8 cellular contexts compared by ENCODE assay signal in the genomic region with DNA sequence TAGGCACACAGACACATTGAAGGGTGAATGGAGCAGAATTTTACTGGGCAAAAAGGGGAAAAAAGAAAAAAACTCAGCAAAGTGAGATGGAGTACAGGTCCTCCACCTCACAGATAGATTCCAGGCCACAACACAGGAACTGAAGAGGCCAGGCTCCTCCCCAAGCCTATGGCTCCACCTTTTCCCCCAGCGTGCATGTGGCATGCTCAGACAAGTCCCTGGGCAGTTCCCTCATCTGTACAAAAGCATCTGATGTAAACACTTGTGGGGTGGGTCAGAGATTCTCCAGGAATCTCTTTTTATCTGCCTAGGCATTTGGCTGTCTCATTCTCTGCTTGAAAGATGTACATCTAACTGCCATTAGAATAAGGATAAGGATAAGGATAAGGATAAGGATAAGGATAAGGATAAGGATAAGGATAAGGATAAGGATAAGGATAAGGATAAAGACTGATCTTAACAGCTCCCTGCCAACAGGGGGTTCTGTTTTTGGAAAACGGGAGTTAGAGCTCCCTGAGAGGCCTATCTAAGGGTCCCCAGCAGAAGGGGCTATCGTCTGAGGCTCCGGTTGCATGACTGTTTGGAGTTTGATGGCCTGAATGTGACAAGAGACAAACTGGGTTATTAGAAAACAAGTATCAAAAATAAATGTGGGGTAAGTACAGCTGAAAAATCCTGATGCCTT. TPM values are rescaled to one million over a fixed set of nuclear protein-coding genes. Genes with fewer than 3 reads are reported as not detected.
DNase-seq lines count a peak whose midpoint lies in the region; ATAC-seq, FAIRE-seq and TF ChIP-seq lines count a peak whose summit lies in the region.

No MANE protein-coding gene starts in this region.

- no peak overlapping the region for H4K91ac ChIP-seq in H1 (replicated peaks; ENCODE audit: insufficient read length, low read length)

- H4K5ac ChIP-seq in H1 (ENCODE audit: insufficient read length, low read depth, low read length): no peak overlapping the region

- no peaks in the 10 kb centered on the region for H3K27me3 ChIP-seq in H1 (replicated peaks in 1 of 4; ENCODE audit: control insufficient read depth in 3 of 4, extremely low read depth in 1 of 4, insufficient read depth in 3 of 4, low read length in 3 of 4)
- H3K27me3 ChIP-seq in Peyer's patch: no peaks in the 10 kb centered on the region

- no peaks in the 10 kb centered on the region for H3K79me1 ChIP-seq in H1 (ENCODE audit: low read depth, low read length)

- in situ Hi-C loops in KBM-7 (cut with MboI; ENCODE audit: low pct_unique_long_range_greater_than_20kb, low sequenced_read_pairs): no loop called here

- H3K36me3 ChIP-seq in H1 (ENCODE audit: control insufficient read depth in 2 of 4, insufficient read depth in 4 of 4, low read length in 3 of 4): no peaks in the 10 kb centered on the region
- H3K36me3 ChIP-seq in Peyer's patch: no peaks in the 10 kb centered on the region

- POLR2A ChIA-PET in H1 (lab: Charles Lee; ENCODE audit: partially characterized antibody): no interaction called here

- H4K20me1 ChIP-seq in H1 (replicated peaks in 1 of 2; ENCODE audit: control insufficient read depth in 1 of 2, insufficient read depth in 2 of 2, low read length in 2 of 2): no peaks in the 10 kb centered on the region

- no peak overlapping the region for H4K8ac ChIP-seq in H1 (ENCODE audit: extremely low read depth, insufficient read depth, low read length)

- no peak for TF ChIP-seq EP300 in H1 (IDR thresholded peaks at IDR 0.05; ENCODE audit: borderline replicate concordance in 1 of 2, low read depth in 2 of 2, low read length in 2 of 2)

- no peak overlapping the region for H3K14ac ChIP-seq in H1 (ENCODE audit: insufficient read length)

- no peak for TF ChIP-seq CTCF in H1 (IDR thresholded peaks at IDR 0.05; ENCODE audit: control extremely low read depth in 1 of 3, insufficient read depth in 1 of 3, low read depth in 1 of 3, low read length in 3 of 3)
- no peak for TF ChIP-seq CTCF in Peyer's patch (IDR thresholded peaks at IDR 0.05)

- H3K4me3 ChIP-seq in H1 (ENCODE audit: extremely low read depth in 1 of 4, insufficient read depth in 2 of 4, low read depth in 3 of 4, low read length in 4 of 4) (no peak overlapping the region), Peyer's patch (no peak overlapping the region)

- no peak overlapping the region for H3K4ac ChIP-seq in H1 (replicated peaks; ENCODE audit: insufficient read length, low read depth, low read length)

- H2AFZ ChIP-seq in H1 (ENCODE audit: low read length): peak overlapping the region; percentile 99

- 86% methylated on average over 4 of the region's 4 CpGs; no CpG with 5 or more reads in 1 of the 2 experiments for WGBS in H1 (ENCODE audit: extremely low coverage in 1 of 2, insufficient coverage in 1 of 2, insufficient read length in 1 of 2, insufficient replicate concordance in 2 of 2, low coverage in 1 of 2, low lambda C conversion rate in 2 of 2, missing lambda C conversion rate in 1 of 2), 2 experiments

- CTCF ChIA-PET in H1 (lab: Charles Lee; ENCODE audit: partially characterized antibody): interaction anchor here (0.9 to 1.5 kb wide), 2 partner anchors 10 to 20 kb away, joined by 3 read pairs; no protein-coding TSS in a partner anchor

- ATAC-seq in GM21360 (IDR thresholded peaks at IDR 0.05; ENCODE audit: unreplicated experiment) (peak; percentile 83), Right ventricle myocardium superior (ENCODE audit: poor library complexity) (no peak)

- no peak overlapping the region for H2BK120ac ChIP-seq in H1 (replicated peaks; ENCODE audit: low read depth, low read length)

- no peaks in the 10 kb centered on the region for H3K23me2 ChIP-seq in H1 (ENCODE audit: low read depth, low read length)

- no peak overlapping the region for H3K23ac ChIP-seq in H1 (ENCODE audit: insufficient read length)

- H3K79me2 ChIP-seq in H1 (ENCODE audit: control insufficient read depth in 1 of 2, insufficient read depth in 2 of 2, low read length in 2 of 2): no peaks in the 10 kb centered on the region

- intact Hi-C loops in Right ventricle myocardium superior (cut with DNase I): no loop called here

- H3K18ac ChIP-seq in H1 (ENCODE audit: extremely low read depth, low read length): no peak overlapping the region

- H3K9ac ChIP-seq in H1 (replicated peaks in 1 of 4; ENCODE audit: extremely low read depth in 1 of 4, low read depth in 3 of 4, low read length in 3 of 4): no peak overlapping the region

- no peak for FAIRE-seq in H1 (lab: Jason Lieb, UNC)

- DNase-seq in CMK (ENCODE audit: low read depth): peak; percentile 11
- DNase-seq in KBM-7: peak; percentile 45
- no peak for DNase-seq in H1 (ENCODE audit: low read depth in 1 of 2, low spot score in 2 of 2)
- DNase-seq in SW480 (ENCODE audit: low spot score): no peak
- DNase-seq in NCI-H2227 treated with DMSO at 0.1 percent for 48 hours (lab: John Stamatoyannopoulos, UW): no peak
- DNase-seq in Right ventricle myocardium superior: no peak
- DNase-seq in Peyer's patch: no peak

- 0 out of 7 replicates have a peak, but pooled peaks cover 0 to 5% (median 1%) of the 10 kb centered on the region in 4 experiments for H3K4me1 ChIP-seq in H1 (replicated peaks in 1 of 4; ENCODE audit: control insufficient read depth in 3 of 4, insufficient read depth in 4 of 4, low read length in 3 of 4)
- no peaks in the 10 kb centered on the region for H3K4me1 ChIP-seq in Peyer's patch

- peaks cover 0 to 3% of the 10 kb centered on the region in 2 experiments; a peak in 1 of 4 replicates for H3K9me3 ChIP-seq in H1 (ENCODE audit: insufficient read depth in 2 of 2, low read depth in 1 of 2, low read length in 1 of 2)
- no peaks in the 10 kb centered on the region for H3K9me3 ChIP-seq in Peyer's patch

- no peak overlapping the region for H2BK15ac ChIP-seq in H1 (ENCODE audit: low read length)

- H3K4me2 ChIP-seq in H1 (ENCODE audit: insufficient read depth in 1 of 2, low read depth in 2 of 2, low read length in 2 of 2): no peak overlapping the region

- H3K56ac ChIP-seq in H1 (replicated peaks; ENCODE audit: insufficient read length, low read depth, low read length): no peak overlapping the region

- H2BK20ac ChIP-seq in H1 (ENCODE audit: low read length): no peak overlapping the region

- H2AK5ac ChIP-seq in H1 (ENCODE audit: low read depth, low read length): no peak overlapping the region

- H2BK12ac ChIP-seq in H1 (ENCODE audit: low read depth, low read length): no peak overlapping the region

- TF ChIP-seq RAD21 in H1 (IDR thresholded peaks at IDR 0.05 in 1 of 2, conservative IDR thresholded peaks at IDR 0.05 in 1 of 2; ENCODE audit: low read depth in 2 of 2, low read length in 2 of 2): no peak

- TF ChIP-seq POLR2A in H1 (IDR thresholded peaks at IDR 0.05; ENCODE audit: control extremely low read depth in 1 of 2, low read depth in 2 of 2, low read length in 2 of 2): no peak
- TF ChIP-seq POLR2A in Peyer's patch (IDR thresholded peaks at IDR 0.05): no peak

- H2BK5ac ChIP-seq in H1 (ENCODE audit: low read depth, low read length): no peak overlapping the region

- no peak overlapping the region for H3K27ac ChIP-seq in H1 (ENCODE audit: low read depth, low read length)
- no peak overlapping the region for H3K27ac ChIP-seq in Peyer's patch

TF ChIP-seq in H1, 55 proteins besides CTCF, POLR2A, EP300 and RAD21:
- TF ChIP-seq CHD2 (IDR thresholded peaks at IDR 0.05; ENCODE audit: low read length) (no peak), SIN3A (conservative IDR thresholded peaks at IDR 0.05 in 1 of 2, IDR thresholded peaks at IDR 0.05 in 1 of 2; ENCODE audit: low read depth in 1 of 2, low read length in 2 of 2) (no peak), SIRT6 (IDR thresholded peaks at IDR 0.05; ENCODE audit: low read length) (no peak), JUND (IDR thresholded peaks at IDR 0.05; ENCODE audit: low read length) (no peak), CREB1 (IDR thresholded peaks at IDR 0.05) (no peak), SUZ12 (IDR thresholded peaks at IDR 0.05; ENCODE audit: low read length) (no peak), SAP30 (IDR thresholded peaks at IDR 0.05; ENCODE audit: insufficient read depth, insufficient replicate concordance, low read length) (no peak), CBX5 (IDR thresholded peaks at IDR 0.05; ENCODE audit: low read depth, low read length) (no peak), ZNF274 (IDR thresholded peaks at IDR 0.05; ENCODE audit: borderline replicate concordance, extremely low read depth, low read length) (no peak), TEAD4 (IDR thresholded peaks at IDR 0.05; ENCODE audit: low read depth, low read length) (no peak), NANOG (IDR thresholded peaks at IDR 0.05; ENCODE audit: insufficient read depth, low read depth, low read length, poor library complexity, severe bottlenecking) (no peak), KDM4A (IDR thresholded peaks at IDR 0.05; ENCODE audit: low read depth, low read length, severe bottlenecking) (no peak), FOSL1 (IDR thresholded peaks at IDR 0.05; ENCODE audit: insufficient read depth, low read depth, low read length) (no peak), GABPA (IDR thresholded peaks at IDR 0.05; ENCODE audit: borderline replicate concordance, insufficient read depth, low read length) (no peak), HDAC6 (IDR thresholded peaks at IDR 0.05; ENCODE audit: low read depth, low read length) (no peak), PHF8 (conservative IDR thresholded peaks at IDR 0.05; ENCODE audit: low read depth, low read length) (no peak), POU5F1 (IDR thresholded peaks at IDR 0.05; ENCODE audit: low read depth, low read length) (no peak), BCL11A (IDR thresholded peaks at IDR 0.05; ENCODE audit: low read depth in 2 of 2, low read length in 2 of 2) (no peak)
- TF ChIP-seq, protein P1, sequence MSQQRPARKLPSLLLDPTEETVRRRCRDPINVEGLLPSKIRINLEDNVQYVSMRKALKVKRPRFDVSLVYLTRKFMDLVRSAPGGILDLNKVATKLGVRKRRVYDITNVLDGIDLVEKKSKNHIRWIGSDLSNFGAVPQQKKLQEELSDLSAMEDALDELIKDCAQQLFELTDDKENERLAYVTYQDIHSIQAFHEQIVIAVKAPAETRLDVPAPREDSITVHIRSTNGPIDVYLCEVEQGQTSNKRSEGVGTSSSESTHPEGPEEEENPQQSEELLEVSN (IDR thresholded peaks at IDR 0.05): no peak

RNA-seq across cellular contexts. Expression of gene ASXL3, which starts 17.2 kb away (rescaled TPM):
- total RNA-seq in H1 (2021; fragmentation: NEBNext Ultra II Directional; extraction: Animal tissue kit (Norgen Biotek cat#: 25700)): 1.3 TPM in 2 replicates
- polyA plus RNA-seq in H1 (2011; rRNA removed): 0.08 and 0.14 TPM in 2 replicates
- polyA plus RNA-seq in H1 (2011; cell fraction: cytosol; rRNA removed): 0.14 TPM
- polyA plus RNA-seq in H1 (2011; cell fraction: nucleus; rRNA removed): 0.13 TPM
- polyA plus RNA-seq in H1 (2012, experiment 1 of 2): 0.05 to 0.52 TPM (median 0.19 TPM) in 4 replicates
- polyA plus RNA-seq in H1 (2012, experiment 2 of 2): not detected
- 0.61 TPM for polyA plus RNA-seq in H1 (2013, experiment 1 of 2)
- polyA plus RNA-seq in H1 (2013, experiment 2 of 2): 0.61 TPM
- polyA minus RNA-seq in H1 (2011; rRNA and poly(A)+ RNA removed): 0.63 and 0.91 TPM in 2 replicates
- 0.15 TPM for polyA minus RNA-seq in H1 (2011; cell fraction: cytosol; rRNA and poly(A)+ RNA removed)
- 3.5 TPM for polyA minus RNA-seq in H1 (2011; cell fraction: nucleus; rRNA and poly(A)+ RNA removed)
- total RNA-seq in Right ventricle myocardium superior (3.6 TPM), Peyer's patch (10 to 100 TPM in 1 of 4 donors, 1 to 10 TPM in 3; 1.5 to 10.9 (median 3.7) TPM)

Comparison
In these comparisons a context has a peak if more than half of its experiments do, and no peak if none do; other contexts are left out.
1. DNase-seq: peak in CMK (single experiment) and KBM-7 (single experiment); none in H1 (0 of 2), SW480 (single experiment), NCI-H2227 treated with DMSO at 0.1 percent for 48 hours (single experiment), Right ventricle myocardium superior (single experiment) and Peyer's patch (0 of 3).